ENCODE assay signal across 9 cellular contexts in the genomic region with DNA sequence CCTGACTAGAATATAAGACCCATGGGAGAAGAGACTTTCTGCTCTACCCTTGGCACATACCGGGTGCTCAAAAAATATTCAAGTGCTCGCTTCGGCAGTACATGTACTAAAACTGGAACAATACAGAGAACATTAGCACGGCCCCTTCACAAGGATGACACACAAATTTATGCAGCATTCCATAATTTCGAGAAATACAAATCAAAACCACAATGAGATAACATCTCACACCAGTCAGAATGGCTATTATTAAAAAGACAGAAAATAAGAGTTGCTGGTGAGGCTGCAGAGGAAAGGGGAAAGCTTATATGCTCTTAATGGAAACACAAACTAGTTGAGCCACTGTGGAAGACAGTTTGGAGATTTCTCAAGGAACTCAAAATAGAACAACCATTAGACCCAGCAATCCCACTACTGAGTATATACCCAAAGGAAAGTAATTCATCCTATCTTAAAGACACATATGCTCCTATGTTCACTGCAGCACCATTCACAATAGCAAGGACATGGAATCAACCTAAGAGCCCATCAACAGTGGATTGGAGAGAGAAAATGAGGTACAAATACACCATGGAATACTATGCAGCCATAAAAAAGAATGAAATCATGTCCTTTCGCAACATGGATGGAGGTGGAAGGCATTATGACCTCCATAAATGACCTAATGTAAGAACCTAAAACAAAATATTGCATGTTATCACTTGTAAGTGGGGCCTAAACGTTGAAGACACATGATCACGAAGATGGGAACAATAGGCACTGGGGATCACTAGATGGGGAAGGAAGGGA.
DNase-seq lines count a peak whose midpoint lies in the region; ATAC-seq and TF ChIP-seq lines count a peak whose summit lies in the region.
"Had no signal": no experiment of that assay in that cellular context is flagged by ENCODE, and none has a peak within 500 bp of the region (broad histone marks: within the 10 kb centered on the region; RNA-seq: fewer than 3 reads in every experiment).

No MANE protein-coding gene starts in this region.

- TF ChIP-seq CTCF in right atrium auricular region (IDR thresholded peaks at IDR 0.05): no peak
- no peak for TF ChIP-seq CTCF in brain microvascular endothelial cell (IDR thresholded peaks at IDR 0.05; ENCODE audit: low read depth, low read length, missing control alignments)
- no peak for TF ChIP-seq CTCF in nephron progenitor cell (IDR thresholded peaks at IDR 0.05)

- no peaks in the 10 kb centered on the region for H3K9me3 ChIP-seq in right atrium auricular region

- in situ Hi-C loops in brain microvascular endothelial cell (cut with HindIII; ENCODE audit: low pct_ligation_motif_present, low sequenced_read_pairs): no loop called here

- H3K4me1 ChIP-seq in right atrium auricular region: peaks cover 0 to 14% of the 10 kb centered on the region in 2 donors

- H3K36me3 ChIP-seq in right atrium auricular region: no peaks in the 10 kb centered on the region
- no peaks in the 10 kb centered on the region for H3K36me3 ChIP-seq in brain microvascular endothelial cell (replicated peaks)

- peak overlapping the region; percentile 78 to 80 for H3K27ac ChIP-seq in right atrium auricular region
- peak overlapping the region; percentile 99 for H3K27ac ChIP-seq in brain microvascular endothelial cell

- H3K27me3 ChIP-seq in right atrium auricular region (no peaks in the 10 kb centered on the region), brain microvascular endothelial cell (replicated peaks) (no peaks in the 10 kb centered on the region)

- H3K9me3 Mint-ChIP-seq in nephron progenitor cell: peaks cover 6% of the 10 kb centered on the region

- H3K27ac Mint-ChIP-seq in nephron progenitor cell: peak overlapping the region; percentile 98

- H3K4me3 ChIP-seq in right atrium auricular region (no peak overlapping the region), brain microvascular endothelial cell (ENCODE audit: low read depth, low read length) (no peak overlapping the region)

- no peaks in the 10 kb centered on the region for H3K36me3 Mint-ChIP-seq in nephron progenitor cell (ENCODE audit: low read depth)

- DNase-seq in right atrium auricular region (ENCODE audit: low spot score) (no peak), Right ventricle myocardium inferior (ENCODE audit: missing footprints) (no peak), brain microvascular endothelial cell (peak; percentile 80), nephron progenitor cell (no peak), hepatic stellate cell (ENCODE audit: low spot score) (no peak)
- DNase-seq in effector CD8-positive, alpha-beta T cell (lab: John Stamatoyannopoulos, UW): no peak
- DNase-seq: MM.1S had no signal

- no peaks in the 10 kb centered on the region for H3K4me1 Mint-ChIP-seq in nephron progenitor cell

- ATAC-seq in Right ventricle myocardium inferior (no peak), GM18502 (IDR thresholded peaks at IDR 0.05; ENCODE audit: poor library complexity, unreplicated experiment) (no peak), HG03108 (IDR thresholded peaks at IDR 0.05; ENCODE audit: unreplicated experiment) (no peak)

- intact Hi-C loops in Right ventricle myocardium inferior (cut with DNase I): no loop called here

- no peaks in the 10 kb centered on the region for H3K27me3 Mint-ChIP-seq in nephron progenitor cell (ENCODE audit: low read depth, poor library complexity)

- peak overlapping the region; percentile 17 for H3K4me3 Mint-ChIP-seq in nephron progenitor cell
